ENCODE assay signal across 1 cellular context in genomic region chr6:145734486-145735355, GRCh38.
A peak's percentile ranks its signal among the peaks of the same experiment; 100 is the strongest.
TF ChIP-seq lines count a peak whose summit lies in the region.

No MANE protein-coding gene starts in this region.

TF ChIP-seq in K562, 482 proteins besides CTCF, POLR2A, EP300 and RAD21 (continued from another document and continues in another):
- TF ChIP-seq MAX (CRISPR knock-in tag; IDR thresholded peaks at IDR 0.05) (peak; percentile 56), THRB (CRISPR knock-in tag; conservative IDR thresholded peaks at IDR 0.05) (peak; percentile 47; the same call in 1 of the 2 replicates), GATAD2A (IDR thresholded peaks at IDR 0.05) (peak; percentile 93), ZNF253 (CRISPR knock-in tag; conservative IDR thresholded peaks at IDR 0.05) (no peak), IRF1 (CRISPR knock-in tag; IDR thresholded peaks at IDR 0.05; ENCODE audit: borderline replicate concordance) (no peak), U2AF2 (optimal IDR thresholded peaks at IDR 0.05; ENCODE audit: low read depth, low read length) (no peak), ZNF696 (CRISPR knock-in tag; conservative IDR thresholded peaks at IDR 0.05) (no peak), MBD2 (IDR thresholded peaks at IDR 0.05; ENCODE audit: borderline replicate concordance, low read depth) (no peak), HMGN3 (IDR thresholded peaks at IDR 0.05; ENCODE audit: borderline replicate concordance, extremely low read depth, insufficient read length, low read depth, low read length) (peak; percentile 29), PHF8 (IDR thresholded peaks at IDR 0.05; ENCODE audit: borderline replicate concordance, low read length) (peak; percentile 86), PTRF (tag; IDR thresholded peaks at IDR 0.05) (no peak), CBX3 (IDR thresholded peaks at IDR 0.05; ENCODE audit: borderline replicate concordance in 1 of 2, low read length in 2 of 2) (0 out of 3 replicates have a peak, but pooled peaks of 1 of the 2 experiments have one; percentile 41), POLR2AphosphoS5 (IDR thresholded peaks at IDR 0.05; ENCODE audit: control insufficient read depth, insufficient read depth, low read depth, low read length) (peak; percentile 65; the same call in 1 of the 2 replicates), CBX8 (IDR thresholded peaks at IDR 0.05; ENCODE audit: borderline replicate concordance, extremely low read depth, low read depth, low read length, poor library complexity, severe bottlenecking) (no peak), TBL1XR1 (IDR thresholded peaks at IDR 0.05; ENCODE audit: low read length in 2 of 2) (peak in 1 of 2 experiments; percentile 75; a peak in 1 of 4 replicates), ZNF395 (CRISPR knock-in tag; IDR thresholded peaks at IDR 0.05) (peak; percentile 80; the same call in 1 of the 2 replicates), L3MBTL2 (IDR thresholded peaks at IDR 0.05) (peak; percentile 67), SRSF1 (IDR thresholded peaks at IDR 0.05; ENCODE audit: low read depth, low read length) (no peak), HSF4 (CRISPR knock-in tag; IDR thresholded peaks at IDR 0.05; ENCODE audit: borderline replicate concordance) (no peak), TOE1 (IDR thresholded peaks at IDR 0.05; ENCODE audit: borderline replicate concordance) (peak; percentile 78), TOE1 (CRISPR knock-in tag; IDR thresholded peaks at IDR 0.05; ENCODE audit: borderline replicate concordance, low read depth) (no peak), ZNF174 (CRISPR knock-in tag; IDR thresholded peaks at IDR 0.05) (no peak), HNRNPK (IDR thresholded peaks at IDR 0.05; ENCODE audit: low read depth, low read length, poor library complexity, severe bottlenecking) (no peak), ZNF444 (CRISPR knock-in tag; IDR thresholded peaks at IDR 0.05) (no peak), ATF1 (CRISPR knock-in tag; IDR thresholded peaks at IDR 0.05) (peak; percentile 34; the same call in 1 of the 2 replicates), ATF1 (tag; IDR thresholded peaks at IDR 0.05) (peak; percentile 87), OTX1 (CRISPR knock-in tag; IDR thresholded peaks at IDR 0.05) (peak; percentile 77; the same call in 1 of the 2 replicates)
- TF ChIP-seq, protein P1, sequence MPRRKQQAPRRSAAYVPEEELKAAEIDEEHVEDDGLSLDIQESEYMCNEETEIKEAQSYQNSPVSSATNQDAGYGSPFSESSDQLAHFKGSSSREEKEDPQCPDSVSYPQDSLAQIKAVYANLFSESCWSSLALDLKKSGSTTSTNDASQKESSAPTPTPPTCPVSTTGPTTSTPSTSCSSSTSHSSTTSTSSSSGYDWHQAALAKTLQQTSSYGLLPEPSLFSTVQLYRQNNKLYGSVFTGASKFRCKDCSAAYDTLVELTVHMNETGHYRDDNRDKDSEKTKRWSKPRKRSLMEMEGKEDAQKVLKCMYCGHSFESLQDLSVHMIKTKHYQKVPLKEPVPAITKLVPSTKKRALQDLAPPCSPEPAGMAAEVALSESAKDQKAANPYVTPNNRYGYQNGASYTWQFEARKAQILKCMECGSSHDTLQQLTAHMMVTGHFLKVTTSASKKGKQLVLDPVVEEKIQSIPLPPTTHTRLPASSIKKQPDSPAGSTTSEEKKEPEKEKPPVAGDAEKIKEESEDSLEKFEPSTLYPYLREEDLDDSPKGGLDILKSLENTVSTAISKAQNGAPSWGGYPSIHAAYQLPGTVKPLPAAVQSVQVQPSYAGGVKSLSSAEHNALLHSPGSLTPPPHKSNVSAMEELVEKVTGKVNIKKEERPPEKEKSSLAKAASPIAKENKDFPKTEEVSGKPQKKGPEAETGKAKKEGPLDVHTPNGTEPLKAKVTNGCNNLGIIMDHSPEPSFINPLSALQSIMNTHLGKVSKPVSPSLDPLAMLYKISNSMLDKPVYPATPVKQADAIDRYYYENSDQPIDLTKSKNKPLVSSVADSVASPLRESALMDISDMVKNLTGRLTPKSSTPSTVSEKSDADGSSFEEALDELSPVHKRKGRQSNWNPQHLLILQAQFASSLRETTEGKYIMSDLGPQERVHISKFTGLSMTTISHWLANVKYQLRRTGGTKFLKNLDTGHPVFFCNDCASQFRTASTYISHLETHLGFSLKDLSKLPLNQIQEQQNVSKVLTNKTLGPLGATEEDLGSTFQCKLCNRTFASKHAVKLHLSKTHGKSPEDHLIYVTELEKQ (CRISPR knock-in tag; IDR thresholded peaks at IDR 0.05) = no peak
- TF ChIP-seq, protein P2, sequence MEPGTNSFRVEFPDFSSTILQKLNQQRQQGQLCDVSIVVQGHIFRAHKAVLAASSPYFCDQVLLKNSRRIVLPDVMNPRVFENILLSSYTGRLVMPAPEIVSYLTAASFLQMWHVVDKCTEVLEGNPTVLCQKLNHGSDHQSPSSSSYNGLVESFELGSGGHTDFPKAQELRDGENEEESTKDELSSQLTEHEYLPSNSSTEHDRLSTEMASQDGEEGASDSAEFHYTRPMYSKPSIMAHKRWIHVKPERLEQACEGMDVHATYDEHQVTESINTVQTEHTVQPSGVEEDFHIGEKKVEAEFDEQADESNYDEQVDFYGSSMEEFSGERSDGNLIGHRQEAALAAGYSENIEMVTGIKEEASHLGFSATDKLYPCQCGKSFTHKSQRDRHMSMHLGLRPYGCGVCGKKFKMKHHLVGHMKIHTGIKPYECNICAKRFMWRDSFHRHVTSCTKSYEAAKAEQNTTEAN (CRISPR knock-in tag; IDR thresholded peaks at IDR 0.05) = no peak; the same call in 1 of the 2 replicates
- TF ChIP-seq, protein P3, sequence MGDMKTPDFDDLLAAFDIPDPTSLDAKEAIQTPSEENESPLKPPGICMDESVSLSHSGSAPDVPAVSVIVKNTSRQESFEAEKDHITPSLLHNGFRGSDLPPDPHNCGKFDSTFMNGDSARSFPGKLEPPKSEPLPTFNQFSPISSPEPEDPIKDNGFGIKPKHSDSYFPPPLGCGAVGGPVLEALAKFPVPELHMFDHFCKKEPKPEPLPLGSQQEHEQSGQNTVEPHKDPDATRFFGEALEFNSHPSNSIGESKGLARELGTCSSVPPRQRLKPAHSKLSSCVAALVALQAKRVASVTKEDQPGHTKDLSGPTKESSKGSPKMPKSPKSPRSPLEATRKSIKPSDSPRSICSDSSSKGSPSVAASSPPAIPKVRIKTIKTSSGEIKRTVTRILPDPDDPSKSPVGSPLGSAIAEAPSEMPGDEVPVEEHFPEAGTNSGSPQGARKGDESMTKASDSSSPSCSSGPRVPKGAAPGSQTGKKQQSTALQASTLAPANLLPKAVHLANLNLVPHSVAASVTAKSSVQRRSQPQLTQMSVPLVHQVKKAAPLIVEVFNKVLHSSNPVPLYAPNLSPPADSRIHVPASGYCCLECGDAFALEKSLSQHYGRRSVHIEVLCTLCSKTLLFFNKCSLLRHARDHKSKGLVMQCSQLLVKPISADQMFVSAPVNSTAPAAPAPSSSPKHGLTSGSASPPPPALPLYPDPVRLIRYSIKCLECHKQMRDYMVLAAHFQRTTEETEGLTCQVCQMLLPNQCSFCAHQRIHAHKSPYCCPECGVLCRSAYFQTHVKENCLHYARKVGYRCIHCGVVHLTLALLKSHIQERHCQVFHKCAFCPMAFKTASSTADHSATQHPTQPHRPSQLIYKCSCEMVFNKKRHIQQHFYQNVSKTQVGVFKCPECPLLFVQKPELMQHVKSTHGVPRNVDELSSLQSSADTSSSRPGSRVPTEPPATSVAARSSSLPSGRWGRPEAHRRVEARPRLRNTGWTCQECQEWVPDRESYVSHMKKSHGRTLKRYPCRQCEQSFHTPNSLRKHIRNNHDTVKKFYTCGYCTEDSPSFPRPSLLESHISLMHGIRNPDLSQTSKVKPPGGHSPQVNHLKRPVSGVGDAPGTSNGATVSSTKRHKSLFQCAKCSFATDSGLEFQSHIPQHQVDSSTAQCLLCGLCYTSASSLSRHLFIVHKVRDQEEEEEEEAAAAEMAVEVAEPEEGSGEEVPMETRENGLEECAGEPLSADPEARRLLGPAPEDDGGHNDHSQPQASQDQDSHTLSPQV (IDR thresholded peaks at IDR 0.05) = no peak
- TF ChIP-seq, protein P4, sequence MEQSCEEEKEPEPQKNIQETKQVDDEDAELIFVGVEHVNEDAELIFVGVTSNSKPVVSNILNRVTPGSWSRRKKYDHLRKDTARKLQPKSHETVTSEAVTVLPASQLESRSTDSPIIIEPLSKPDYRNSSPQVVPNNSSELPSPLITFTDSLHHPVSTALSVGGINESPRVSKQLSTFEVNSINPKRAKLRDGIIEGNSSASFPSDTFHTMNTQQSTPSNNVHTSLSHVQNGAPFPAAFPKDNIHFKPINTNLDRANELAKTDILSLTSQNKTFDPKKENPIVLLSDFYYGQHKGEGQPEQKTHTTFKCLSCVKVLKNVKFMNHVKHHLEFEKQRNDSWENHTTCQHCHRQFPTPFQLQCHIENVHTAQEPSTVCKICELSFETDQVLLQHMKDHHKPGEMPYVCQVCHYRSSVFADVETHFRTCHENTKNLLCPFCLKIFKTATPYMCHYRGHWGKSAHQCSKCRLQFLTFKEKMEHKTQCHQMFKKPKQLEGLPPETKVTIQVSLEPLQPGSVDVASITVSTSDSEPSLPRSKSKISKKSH (CRISPR knock-in tag; IDR thresholded peaks at IDR 0.05) = no peak
- TF ChIP-seq, protein P5, sequence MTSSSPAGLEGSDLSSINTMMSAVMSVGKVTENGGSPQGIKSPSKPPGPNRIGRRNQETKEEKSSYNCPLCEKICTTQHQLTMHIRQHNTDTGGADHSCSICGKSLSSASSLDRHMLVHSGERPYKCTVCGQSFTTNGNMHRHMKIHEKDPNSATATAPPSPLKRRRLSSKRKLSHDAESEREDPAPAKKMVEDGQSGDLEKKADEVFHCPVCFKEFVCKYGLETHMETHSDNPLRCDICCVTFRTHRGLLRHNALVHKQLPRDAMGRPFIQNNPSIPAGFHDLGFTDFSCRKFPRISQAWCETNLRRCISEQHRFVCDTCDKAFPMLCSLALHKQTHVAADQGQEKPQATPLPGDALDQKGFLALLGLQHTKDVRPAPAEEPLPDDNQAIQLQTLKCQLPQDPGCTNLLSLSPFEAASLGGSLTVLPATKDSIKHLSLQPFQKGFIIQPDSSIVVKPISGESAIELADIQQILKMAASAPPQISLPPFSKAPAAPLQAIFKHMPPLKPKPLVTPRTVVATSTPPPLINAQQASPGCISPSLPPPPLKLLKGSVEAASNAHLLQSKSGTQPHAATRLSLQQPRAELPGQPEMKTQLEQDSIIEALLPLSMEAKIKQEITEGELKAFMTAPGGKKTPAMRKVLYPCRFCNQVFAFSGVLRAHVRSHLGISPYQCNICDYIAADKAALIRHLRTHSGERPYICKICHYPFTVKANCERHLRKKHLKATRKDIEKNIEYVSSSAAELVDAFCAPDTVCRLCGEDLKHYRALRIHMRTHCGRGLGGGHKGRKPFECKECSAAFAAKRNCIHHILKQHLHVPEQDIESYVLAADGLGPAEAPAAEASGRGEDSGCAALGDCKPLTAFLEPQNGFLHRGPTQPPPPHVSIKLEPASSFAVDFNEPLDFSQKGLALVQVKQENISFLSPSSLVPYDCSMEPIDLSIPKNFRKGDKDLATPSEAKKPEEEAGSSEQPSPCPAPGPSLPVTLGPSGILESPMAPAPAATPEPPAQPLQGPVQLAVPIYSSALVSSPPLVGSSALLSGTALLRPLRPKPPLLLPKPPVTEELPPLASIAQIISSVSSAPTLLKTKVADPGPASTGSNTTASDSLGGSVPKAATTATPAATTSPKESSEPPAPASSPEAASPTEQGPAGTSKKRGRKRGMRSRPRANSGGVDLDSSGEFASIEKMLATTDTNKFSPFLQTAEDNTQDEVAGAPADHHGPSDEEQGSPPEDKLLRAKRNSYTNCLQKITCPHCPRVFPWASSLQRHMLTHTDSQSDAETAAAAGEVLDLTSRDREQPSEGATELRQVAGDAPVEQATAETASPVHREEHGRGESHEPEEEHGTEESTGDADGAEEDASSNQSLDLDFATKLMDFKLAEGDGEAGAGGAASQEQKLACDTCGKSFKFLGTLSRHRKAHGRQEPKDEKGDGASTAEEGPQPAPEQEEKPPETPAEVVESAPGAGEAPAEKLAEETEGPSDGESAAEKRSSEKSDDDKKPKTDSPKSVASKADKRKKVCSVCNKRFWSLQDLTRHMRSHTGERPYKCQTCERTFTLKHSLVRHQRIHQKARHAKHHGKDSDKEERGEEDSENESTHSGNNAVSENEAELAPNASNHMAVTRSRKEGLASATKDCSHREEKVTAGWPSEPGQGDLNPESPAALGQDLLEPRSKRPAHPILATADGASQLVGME (CRISPR knock-in tag; IDR thresholded peaks at IDR 0.05) = 0 out of 2 replicates have a peak, but pooled peaks have one; percentile 31
